In the genomic region with DNA sequence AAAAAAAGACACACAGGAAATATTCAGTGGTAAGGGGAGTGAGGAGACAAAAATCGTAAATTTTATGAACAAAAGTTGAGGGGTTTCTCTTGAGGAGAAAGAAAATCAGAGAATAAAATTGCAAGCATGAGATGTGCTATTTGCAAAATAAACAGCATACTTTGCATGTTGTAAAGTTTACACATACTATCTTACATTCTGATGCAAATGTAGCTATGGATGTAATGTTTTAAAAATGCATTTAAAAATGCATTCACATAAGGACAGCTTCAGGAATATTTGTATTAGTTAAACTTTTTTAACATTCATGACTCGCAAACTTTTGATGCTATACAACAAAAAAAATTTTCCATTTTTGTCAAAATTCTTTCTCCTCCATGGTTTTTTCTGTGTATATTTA, we compare ENCODE assay signal across 30 cellular contexts.
"Had no signal": no experiment of that assay in that cellular context is flagged by ENCODE, and none has a peak within 500 bp of the region (broad histone marks: within the 10 kb centered on the region; RNA-seq: fewer than 3 reads in every experiment).

No MANE protein-coding gene starts in this region.

- H3K4me2 ChIP-seq: neural progenitor cell had no signal

- H3K27me3 ChIP-seq: left lung, neural progenitor cell, neutrophil, suprapubic skin, tibial artery, upper lobe of right lung had no signal

- H3K9me3 ChIP-seq: neutrophil, prostate gland had no signal

- H3K27ac ChIP-seq: left lung, lower lobe of right lung, neural progenitor cell, parathyroid adenoma, prostate gland, skin epidermis, suprapubic skin, thoracic aorta, tibial artery, upper lobe of right lung had no signal

- H3K36me3 ChIP-seq: neural progenitor cell, neutrophil, prostate gland, thoracic aorta had no signal

- ATAC-seq: left colon; left lung; lower lobe of right lung; natural killer cell; right cardiac atrium; sciatic nerve; stimulated activated naive B cell treated with anti-CD40 and anti-IgM and Interleukin-4, amounts not matched to agents 10 μg/mL and 1 μg/mL and 100 μg/mL, for 72 hours; upper lobe of right lung had no signal

- H3K4me1 ChIP-seq: lower lobe of right lung, neural progenitor cell, parathyroid adenoma, prostate gland, suprapubic skin, tibial artery, upper lobe of right lung had no signal

- H3K4me3 ChIP-seq: left lung, lower lobe of right lung, neural progenitor cell, prostate gland, skin epidermis, suprapubic skin, thoracic aorta, tibial artery, upper lobe of right lung had no signal

- H2AFZ ChIP-seq: neural progenitor cell, parathyroid adenoma had no signal

- FAIRE-seq: kidney, urothelium cell line had no signal

- DNase-seq: hypothalamus; immature natural killer cell; kidney; left colon; left lung; lower lobe of right lung; mammary epithelial cell; mesenchymal stem cell; naive B cell; natural killer cell; nephron progenitor cell; occipital lobe; retina; right cardiac atrium; stimulated activated CD4-positive, alpha-beta T cell treated with anti-CD3 and anti-CD28 coated beads, Interleukin-12 subunit alpha, Interleukin-12 subunit beta, amount 100 ng/mL, for 4 hours; stimulated activated CD4-positive, alpha-beta T cell treated with anti-CD3 and anti-CD28 coated beads, Interleukin-15, amount 100 ng/mL, for 24 hours; stimulated activated CD4-positive, alpha-beta T cell treated with anti-CD3 and anti-CD28 coated beads, Interleukin-2, amount 100 ng/mL, for 24 hours; stimulated activated CD4-positive, alpha-beta T cell treated with anti-CD3 and anti-CD28 coated beads, Interleukin-4, amount 100 ng/mL, for 1 hour; stimulated activated naive B cell treated with anti-CD40 and anti-IgM and Interleukin-4, amounts not matched to agents 10 μg/mL and 1 μg/mL and 100 μg/mL, for 72 hours; tibial artery; upper lobe of right lung had no signal

- H3K9ac ChIP-seq: neural progenitor cell, parathyroid adenoma had no signal
